16 cellular contexts compared by ENCODE assay signal in the genomic region with DNA sequence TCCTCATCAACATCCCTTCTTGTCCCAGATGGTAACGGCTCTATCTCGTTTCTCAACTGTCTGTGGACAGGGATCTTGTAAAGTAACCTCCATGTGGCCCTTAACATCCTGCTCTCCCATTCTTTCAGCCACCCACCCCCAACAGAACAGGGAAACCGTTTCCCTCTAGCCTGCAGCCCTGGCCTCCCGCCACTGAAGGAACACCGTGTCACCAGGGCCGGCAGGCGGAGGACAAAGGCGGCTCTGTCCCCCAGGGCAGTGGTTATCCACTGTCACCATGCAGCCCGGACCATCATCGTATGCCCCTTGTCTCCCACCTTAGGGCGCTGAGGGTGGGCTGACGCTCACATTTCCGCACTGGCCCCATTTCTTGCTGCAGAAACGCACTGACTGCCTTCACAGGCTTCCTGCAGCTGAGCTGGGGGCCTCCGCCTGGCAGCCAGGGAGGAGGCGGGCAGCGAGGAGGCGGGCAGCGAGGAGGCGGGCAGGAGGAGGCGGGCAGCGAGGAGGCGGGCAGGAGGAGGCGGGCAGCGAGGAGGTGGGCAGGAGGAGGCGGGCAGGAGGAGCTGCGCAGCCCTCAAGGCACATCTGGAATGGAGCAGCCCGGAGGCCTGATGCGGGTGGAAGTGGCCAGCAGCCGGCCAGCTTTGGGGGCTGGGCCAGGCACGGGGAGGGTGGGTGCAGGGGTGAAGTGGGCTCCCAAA. TPM values are rescaled to one million over a fixed set of nuclear protein-coding genes. Genes with fewer than 3 reads are reported as not detected.
DNase-seq lines count a peak whose midpoint lies in the region; ATAC-seq and TF ChIP-seq lines count a peak whose summit lies in the region.
"Had no signal": no experiment of that assay in that cellular context is flagged by ENCODE, and none has a peak within 500 bp of the region (broad histone marks: within the 10 kb centered on the region; RNA-seq: fewer than 3 reads in every experiment).

No MANE protein-coding gene starts in this region.

- H3K36me3 ChIP-seq in adipocyte (ENCODE audit: control insufficient read depth, insufficient read depth, low read length, severe bottlenecking) = no peaks in the 10 kb centered on the region
- no peaks in the 10 kb centered on the region for H3K36me3 ChIP-seq in spleen
- no peaks in the 10 kb centered on the region for H3K36me3 ChIP-seq in heart left ventricle
- H3K36me3 ChIP-seq: gastrocnemius medialis, thyroid gland had no signal

- TF ChIP-seq CTCF in spleen (IDR thresholded peaks at IDR 0.05 in 8 of 11, conservative IDR thresholded peaks at IDR 0.05 in 3 of 11) (no peak), heart left ventricle (IDR thresholded peaks at IDR 0.05) (no peak)

- no peak overlapping the region for H3K4me3 ChIP-seq in adipocyte (ENCODE audit: low read length)
- H3K4me3 ChIP-seq in spleen = no peak overlapping the region
- no peak overlapping the region for H3K4me3 ChIP-seq in heart left ventricle
- H3K4me3 ChIP-seq: gastrocnemius medialis, thyroid gland had no signal

- no peaks in the 10 kb centered on the region for H3K4me1 Mint-ChIP-seq in immature natural killer cell
- H3K4me1 Mint-ChIP-seq: activated CD4-positive, alpha-beta T cell treated with anti-CD3 and anti-CD28 coated beads, Interleukin-2, amount 10 ng/mL, durations not matched to agents 7 days and 5 days had no signal

- H3K27ac ChIP-seq in spleen (no peak overlapping the region), heart left ventricle (no peak overlapping the region)
- H3K27ac ChIP-seq: gastrocnemius medialis, thyroid gland had no signal

- H3K27me3 ChIP-seq in adipocyte (replicated peaks; ENCODE audit: control insufficient read depth, insufficient read depth, low read length) (peaks cover 15% of the 10 kb centered on the region), spleen (replicated peaks in 1 of 7) (peaks cover 0 to 4% (median 0%) of the 10 kb centered on the region in 7 donors), heart left ventricle (no peaks in the 10 kb centered on the region)
- H3K27me3 ChIP-seq: gastrocnemius medialis, thyroid gland had no signal

- intact Hi-C loops in spleen (cut with DNase I; ENCODE audit: low total_unique reads) = no loop called here
- intact Hi-C loops in heart left ventricle (cut with DNase I) = no loop called here

- H3K9ac ChIP-seq in adipocyte (ENCODE audit: low read length) = no peak overlapping the region

- no peaks in the 10 kb centered on the region for H3K9me3 Mint-ChIP-seq in immature natural killer cell
- H3K9me3 Mint-ChIP-seq: activated CD4-positive, alpha-beta T cell treated with anti-CD3 and anti-CD28 coated beads, Interleukin-2, amount 10 ng/mL, durations not matched to agents 7 days and 5 days had no signal

- TF ChIP-seq POLR2A in spleen (IDR thresholded peaks at IDR 0.05) (no peak), heart left ventricle (IDR thresholded peaks at IDR 0.05) (no peak)

- no peaks in the 10 kb centered on the region for H3K36me3 Mint-ChIP-seq in immature natural killer cell

- DNase-seq in NCI-H69 (lab: John Stamatoyannopoulos, UW) (peak; percentile 65), adipocyte (ENCODE audit: low read depth) (peak; percentile 56), immature natural killer cell (peak in 2 of 3 donors; percentile 20 to 27), spleen (peak; percentile 79), NCI-H446 (lab: John Stamatoyannopoulos, UW) (no peak), heart left ventricle (no peak), NCI-H82 treated with DMSO at 0.1 percent for 48 hours (lab: John Stamatoyannopoulos, UW; ENCODE audit: unreplicated experiment) (no peak)
- DNase-seq: activated CD4-positive, alpha-beta T cell treated with anti-CD3 and anti-CD28 coated beads, Interleukin-2, amount 10 ng/mL, durations not matched to agents 7 days and 5 days; activated naive CD4-positive, alpha-beta T cell treated with Interleukin-2 at 50 U/mL for 16 hours; gastrocnemius medialis; GOT3; IMR-90; NCI-H1694 treated with DMSO at 0.1 percent for 48 hours; PC-3; thyroid gland had no signal

- no peak for ATAC-seq in heart left ventricle
- ATAC-seq in HG02798 (IDR thresholded peaks at IDR 0.05; ENCODE audit: poor library complexity, unreplicated experiment) = no peak
- ATAC-seq: gastrocnemius medialis, PC-3 had no signal

- peak overlapping the region in 2 of 5 donors; percentile 41 to 60 for H3K4me3 Mint-ChIP-seq in immature natural killer cell
- H3K4me3 Mint-ChIP-seq: activated CD4-positive, alpha-beta T cell treated with anti-CD3 and anti-CD28 coated beads, Interleukin-2, amount 10 ng/mL, durations not matched to agents 7 days and 5 days had no signal

- WGBS in spleen, 5 donors = 52 to 74% (median 70%) methylated on average over 22 to 31 of the region's 31 CpGs
- 74 to 81% (median 76%) methylated on average over 24 to 31 of the region's 31 CpGs for WGBS in heart left ventricle, 4 donors

- H3K9me3 ChIP-seq in adipocyte (ENCODE audit: control insufficient read depth, low read length) (peaks cover 4% of the 10 kb centered on the region), spleen (no peaks in the 10 kb centered on the region), heart left ventricle (no peaks in the 10 kb centered on the region)
- H3K9me3 ChIP-seq: gastrocnemius medialis, thyroid gland had no signal

- H3K27ac Mint-ChIP-seq in immature natural killer cell = no peak overlapping the region
- H3K27ac Mint-ChIP-seq: activated CD4-positive, alpha-beta T cell treated with anti-CD3 and anti-CD28 coated beads, Interleukin-2, amount 10 ng/mL, durations not matched to agents 7 days and 5 days had no signal

- no peaks in the 10 kb centered on the region for H3K4me1 ChIP-seq in adipocyte (ENCODE audit: control insufficient read depth, insufficient read depth, low read length)
- H3K4me1 ChIP-seq in spleen = peaks cover 0 to 6% (median 0%) of the 10 kb centered on the region in 6 donors
- H3K4me1 ChIP-seq in heart left ventricle = no peaks in the 10 kb centered on the region
- H3K4me1 ChIP-seq: gastrocnemius medialis had no signal

- peaks cover 1 to 4% (median 2%) of the 10 kb centered on the region in 3 donors for H3K27me3 Mint-ChIP-seq in immature natural killer cell (ENCODE audit: low read depth in 3 of 3)

RNA-seq across cellular contexts. Expression of a gene that starts 20.8 kb away (rescaled TPM):
- 10 to 100 TPM in 1 of 3 donors, 1 to 10 TPM in 2; 3.7 to 21.6 (median 5.9) TPM for polyA plus RNA-seq in immature natural killer cell
- total RNA-seq in spleen = 10 to 100 TPM; 28.0 to 50.6 (median 46.7) TPM
- 1 to 10 TPM; 3.2 to 5.9 (median 3.3) TPM for polyA plus RNA-seq in spleen
- total RNA-seq in heart left ventricle = 10 to 100 TPM; 57.3 to 78.4 (median 74.3) TPM
- 10 to 100 TPM; 20.0 to 32.7 TPM for polyA plus RNA-seq in heart left ventricle

RNA-seq across cellular contexts. Expression of a gene that starts 45.7 kb away (rescaled TPM):
- polyA plus RNA-seq in immature natural killer cell (10 to 100 TPM; 53.5 to 65.8 (median 54.2) TPM), spleen (10 to 100 TPM; 19.6 to 22.8 (median 20.3) TPM), heart left ventricle (1 to 10 TPM; 4.4 to 6.3 TPM)
- total RNA-seq in spleen (10 to 100 TPM; 13.4 to 24.2 (median 16.7) TPM), heart left ventricle (10 to 100 TPM in 1 of 9 donors, 1 to 10 TPM in 8; 5.8 to 14.1 (median 7.8) TPM)

RNA-seq across cellular contexts. Expression of a gene that starts 52.0 kb away (rescaled TPM):
- polyA plus RNA-seq in immature natural killer cell (100 to 1,000 TPM in 2 of 3 donors, 10 to 100 TPM in 1; 81.3 to 159 (median 139) TPM), spleen (10 to 100 TPM; 50.6 to 74.2 (median 67.7) TPM), heart left ventricle (10 to 100 TPM; 69.9 to 77.2 TPM)
- total RNA-seq in spleen (10 to 100 TPM; 45.6 to 96.9 (median 57.1) TPM), heart left ventricle (10 to 100 TPM; 38.2 to 50.7 (median 41.3) TPM)

Comparison
In these comparisons a context has a peak if more than half of its experiments do, and no peak if none do; other contexts are left out.
1. DNase-seq: peak in NCI-H69 (single experiment), adipocyte (single experiment), immature natural killer cell (2 of 3) and spleen (single experiment); none in NCI-H446 (0 of 2), heart left ventricle (0 of 5) and NCI-H82 treated with DMSO at 0.1 percent for 48 hours (single experiment).